In genomic region chrX:53284684-53285447, GRCh38 we compare ENCODE assay signal across 8 cellular contexts. TPM values are rescaled to one million over a fixed set of nuclear protein-coding genes. Genes with fewer than 3 reads are reported as not detected.
DNase-seq lines count a peak whose midpoint lies in the region; ATAC-seq lines count a peak whose summit lies in the region.

No MANE protein-coding gene starts in this region.

- peak; percentile 81 for ATAC-seq in GM19351 (IDR thresholded peaks at IDR 0.05; ENCODE audit: unreplicated experiment)
- ATAC-seq in GM21381 (IDR thresholded peaks at IDR 0.05; ENCODE audit: unreplicated experiment), result no peak

- peak; percentile 33 for DNase-seq in NCI-H1694 (lab: John Stamatoyannopoulos, UW)
- DNase-seq in activated CD4-positive, alpha-beta T cell treated with anti-CD3 and anti-CD28 coated beads, Interleukin-2, amount 50 U/mL, for 24 hours (ENCODE audit: low read depth in 1 of 2, low spot score in 1 of 2), result peak; percentile 10 to 19
- DNase-seq in ecto neural progenitor cell (ENCODE audit: low spot score), result peak; percentile 73
- DNase-seq in mesendoderm, result peak; percentile 64
- peak; percentile 19 for DNase-seq in stimulated activated naive CD4-positive, alpha-beta T cell treated with Interleukin-2 at 50 U/mL for 16 hours (lab: John Stamatoyannopoulos, UW)

- H3K18ac ChIP-seq in mesendoderm (ENCODE audit: low read length), result no peak overlapping the region

- peaks cover 0 to 60% (median 0%) of the 10 kb centered on the region in 11 experiments; a peak in 8 of 22 replicates for H4K20me1 ChIP-seq in BLaER1 treated with 17β-estradiol and CSF1 and Interleukin-3, amounts not matched to agents 10 nM and 100 nM

- no peak overlapping the region for H3K56ac ChIP-seq in mesendoderm (ENCODE audit: low read length)

- no peaks in the 10 kb centered on the region for H3K79me1 ChIP-seq in mesendoderm (ENCODE audit: low read length)

- H3K9ac ChIP-seq in BLaER1 treated with 17β-estradiol and CSF1 and Interleukin-3, amounts not matched to agents 10 nM and 100 nM, result peak overlapping the region in 4 of 11 experiments; percentile 5 to 29 (median 15); a peak in 3 of 22 replicates
- no peak overlapping the region for H3K9ac ChIP-seq in mesendoderm (ENCODE audit: low read length)

- no peak overlapping the region for H2BK5ac ChIP-seq in mesendoderm (ENCODE audit: low read length)

- no peak overlapping the region for H2BK120ac ChIP-seq in mesendoderm (ENCODE audit: low read depth, low read length)

- no peak overlapping the region for H4K8ac ChIP-seq in mesendoderm (ENCODE audit: low read depth, low read length)

- no peak overlapping the region for H4K5ac ChIP-seq in mesendoderm (ENCODE audit: low read length)

- WGBS in mesendoderm (ENCODE audit: extremely low coverage, insufficient coverage, low lambda C conversion rate), result no CpG with 5 or more reads among the region's 8 CpGs

- H3K4me3 ChIP-seq in BLaER1 treated with 17β-estradiol and CSF1 and Interleukin-3, amounts not matched to agents 10 nM and 100 nM, result no peak overlapping the region
- H3K4me3 ChIP-seq in mesendoderm (ENCODE audit: low read length), result no peak overlapping the region

- no peaks in the 10 kb centered on the region for H3K36me3 ChIP-seq in BLaER1 treated with 17β-estradiol and CSF1 and Interleukin-3, amounts not matched to agents 10 nM and 100 nM
- H3K36me3 ChIP-seq in mesendoderm (ENCODE audit: control insufficient read depth, insufficient read depth, low read length), result no peaks in the 10 kb centered on the region

- no peak overlapping the region for H2AK5ac ChIP-seq in mesendoderm (ENCODE audit: low read length)

- peaks cover 58 to 88% (median 80%) of the 10 kb centered on the region in 10 experiments for H3K4me1 ChIP-seq in BLaER1 treated with 17β-estradiol and CSF1 and Interleukin-3, amounts not matched to agents 10 nM and 100 nM
- H3K4me1 ChIP-seq in mesendoderm (ENCODE audit: control insufficient read depth, low read depth, low read length), result no peaks in the 10 kb centered on the region

- no peaks in the 10 kb centered on the region for H3K9me3 ChIP-seq in BLaER1 treated with 17β-estradiol and CSF1 and Interleukin-3, amounts not matched to agents 10 nM and 100 nM (replicated peaks in 1 of 11)

- H3K23ac ChIP-seq in mesendoderm (ENCODE audit: low read length), result no peak overlapping the region

- H3K79me2 ChIP-seq in mesendoderm (ENCODE audit: control insufficient read depth, insufficient read depth, low read length), result no peaks in the 10 kb centered on the region

- peak overlapping the region in 5 of 11 experiments; percentile 4 to 71 (median 22); a peak in 3 of 22 replicates for H3K27ac ChIP-seq in BLaER1 treated with 17β-estradiol and CSF1 and Interleukin-3, amounts not matched to agents 10 nM and 100 nM
- no peak overlapping the region for H3K27ac ChIP-seq in mesendoderm (ENCODE audit: low read depth, low read length)

- H2BK15ac ChIP-seq in mesendoderm (replicated peaks; ENCODE audit: low read depth), result no peak overlapping the region

- H3K4ac ChIP-seq in mesendoderm (ENCODE audit: low read depth, low read length), result no peak overlapping the region

- peak overlapping the region; percentile 22 to 93 (median 82); a peak in 19 of 22 replicates for H3K4me2 ChIP-seq in BLaER1 treated with 17β-estradiol and CSF1 and Interleukin-3, amounts not matched to agents 10 nM and 100 nM
- H3K4me2 ChIP-seq in mesendoderm (ENCODE audit: low read length), result no peak overlapping the region

- H3K27me3 ChIP-seq in BLaER1 treated with 17β-estradiol and CSF1 and Interleukin-3, amounts not matched to agents 10 nM and 100 nM, result peaks cover 35 to 51% (median 46%) of the 10 kb centered on the region in 11 experiments
- H3K27me3 ChIP-seq in mesendoderm (ENCODE audit: insufficient read depth, low read length, poor library complexity), result no peaks in the 10 kb centered on the region

RNA-seq across cellular contexts. Expression of gene IQSEC2, which starts 3.5 kb away (rescaled TPM):
- 18.7 TPM for polyA plus RNA-seq in mesendoderm (2013, experiment 1 of 2)
- 19.1 TPM for polyA plus RNA-seq in mesendoderm (2013, experiment 2 of 2)

RNA-seq across cellular contexts. Expression of gene KDM5C, which starts 59.9 kb away (rescaled TPM):
- 33.4 TPM for polyA plus RNA-seq in mesendoderm (2013, experiment 1 of 2)
- polyA plus RNA-seq in mesendoderm (2013, experiment 2 of 2), result 31.7 TPM

Comparison
In these comparisons a context has a peak if more than half of its experiments do, and no peak if none do; other contexts are left out.
1. DNase-seq: peak in every context shown above with its lines; median percentile 73 in ecto neural progenitor cell; 64 in mesendoderm; 33 in NCI-H1694; 19 in stimulated activated naive CD4-positive, alpha-beta T cell treated with Interleukin-2 at 50 U/mL for 16 hours; 14 in activated CD4-positive, alpha-beta T cell treated with anti-CD3 and anti-CD28 coated beads, Interleukin-2, amount 50 U/mL, for 24 hours.